8 cellular contexts compared by ENCODE assay signal in genomic region chr12:52050116-52050770, GRCh38. TPM values are rescaled to one million over a fixed set of nuclear protein-coding genes. Genes with fewer than 3 reads are reported as not detected.
A peak's percentile ranks its signal among the peaks of the same experiment; 100 is the strongest.
DNase-seq lines count a peak whose midpoint lies in the region; ATAC-seq and TF ChIP-seq lines count a peak whose summit lies in the region.

No MANE protein-coding gene starts in this region.

- peak overlapping the region; percentile 59 for H3K4me3 ChIP-seq in epithelial cell of proximal tubule (ENCODE audit: low read depth, low read length)

- peak overlapping the region; percentile 76 for H3K27ac ChIP-seq in RWPE1

- H3K27me3 Mint-ChIP-seq in activated CD4-positive, alpha-beta T cell treated with anti-CD3 and anti-CD28 coated beads for 36 hours, result no peaks in the 10 kb centered on the region
- peaks cover 21% of the 10 kb centered on the region for H3K27me3 Mint-ChIP-seq in nephron progenitor cell (ENCODE audit: low read depth, poor library complexity)

- H3K36me3 Mint-ChIP-seq in activated CD4-positive, alpha-beta T cell treated with anti-CD3 and anti-CD28 coated beads for 36 hours (ENCODE audit: low read depth), result peaks cover 29% of the 10 kb centered on the region
- no peaks in the 10 kb centered on the region for H3K36me3 Mint-ChIP-seq in nephron progenitor cell (ENCODE audit: low read depth)

- ATAC-seq in activated CD4-positive, alpha-beta T cell treated with anti-CD3 and anti-CD28 coated beads for 36 hours, result no peak

- no peak for DNase-seq in activated CD4-positive, alpha-beta T cell treated with anti-CD3 and anti-CD28 coated beads for 36 hours
- DNase-seq in activated CD4-positive, alpha-beta T cell treated with anti-CD3 and anti-CD28 coated beads for 48 hours, result no peak
- DNase-seq in RWPE1 (ENCODE audit: low spot score) (no peak), epithelial cell of proximal tubule (ENCODE audit: low read depth) (no peak), nephron progenitor cell (no peak), NCI-H446 treated with DMSO at 0.1 percent for 48 hours (lab: John Stamatoyannopoulos, UW) (no peak), cerebellar nuclear complex (lab: John Stamatoyannopoulos, UW) (no peak), NCI-H128 (lab: John Stamatoyannopoulos, UW; ENCODE audit: unreplicated experiment) (no peak)

- H3K27ac Mint-ChIP-seq in activated CD4-positive, alpha-beta T cell treated with anti-CD3 and anti-CD28 coated beads for 36 hours, result peak overlapping the region; percentile 91
- peak overlapping the region; percentile 83 for H3K27ac Mint-ChIP-seq in nephron progenitor cell

- no peak for TF ChIP-seq CTCF in RWPE1 (conservative IDR thresholded peaks at IDR 0.05; ENCODE audit: low read depth)
- TF ChIP-seq CTCF in epithelial cell of proximal tubule (conservative IDR thresholded peaks at IDR 0.05; ENCODE audit: low read depth, low read length), result peak; percentile 3
- TF ChIP-seq CTCF in nephron progenitor cell (IDR thresholded peaks at IDR 0.05), result no peak

- peak overlapping the region; percentile 92 for H3K4me3 Mint-ChIP-seq in activated CD4-positive, alpha-beta T cell treated with anti-CD3 and anti-CD28 coated beads for 36 hours
- H3K4me3 Mint-ChIP-seq in nephron progenitor cell, result peak overlapping the region; percentile 87

- CTCF ChIA-PET in activated CD4-positive, alpha-beta T cell treated with anti-CD3 and anti-CD28 coated beads for 36 hours (lab: Charles Lee), result interaction anchor here (0.8 to 6.0 kb wide), 6 partner anchors 12 to 24 kb away, joined by 3 to 66 read pairs (median 5); partner anchors contain the start of gene ATG101
- CTCF ChIA-PET in RWPE1 (lab: Yijun Ruan, JAX), result interaction anchor here (1.6 to 3.2 kb wide), 2 partner anchors 11 to 24 kb away, joined by 4 to 19 read pairs; no protein-coding TSS in a partner anchor

- intact Hi-C loops in activated CD4-positive, alpha-beta T cell treated with anti-CD3 and anti-CD28 coated beads for 36 hours (cut with DNase I, micrococcal nuclease), result no loop called here

- H3K9me3 Mint-ChIP-seq in activated CD4-positive, alpha-beta T cell treated with anti-CD3 and anti-CD28 coated beads for 36 hours (ENCODE audit: low read depth), result no peaks in the 10 kb centered on the region
- no peaks in the 10 kb centered on the region for H3K9me3 Mint-ChIP-seq in nephron progenitor cell

- POLR2A ChIA-PET in activated CD4-positive, alpha-beta T cell treated with anti-CD3 and anti-CD28 coated beads for 36 hours (lab: Charles Lee), result interaction anchor here (0.6 to 2.1 kb wide), 5 partner anchors 9 to 44 kb away, joined by 3 to 12 read pairs (median 6); partner anchors contain the start of gene TAMALIN
- POLR2A ChIA-PET in RWPE1 (lab: Yijun Ruan, JAX; ENCODE audit: low non-redundant PET), result no interaction called here

- H3K4me1 Mint-ChIP-seq in activated CD4-positive, alpha-beta T cell treated with anti-CD3 and anti-CD28 coated beads for 36 hours, result peaks cover 41% of the 10 kb centered on the region
- H3K4me1 Mint-ChIP-seq in nephron progenitor cell, result peaks cover 32% of the 10 kb centered on the region

RNA-seq across cellular contexts. Expression of gene NR4A1, which starts 1.0 kb away (rescaled TPM):
- total RNA-seq in activated CD4-positive, alpha-beta T cell treated with anti-CD3 and anti-CD28 coated beads for 36 hours, result 10 to 100 TPM; 69.4 to 72.8 TPM
- 2.2 and 4.3 TPM in 2 replicates for total RNA-seq in epithelial cell of proximal tubule

RNA-seq across cellular contexts. Expression of gene ATG101, which starts 19.5 kb away (rescaled TPM):
- total RNA-seq in activated CD4-positive, alpha-beta T cell treated with anti-CD3 and anti-CD28 coated beads for 36 hours, result 10 to 100 TPM; 24.0 to 30.7 TPM
- 66.2 and 71.3 TPM in 2 replicates for total RNA-seq in epithelial cell of proximal tubule

RNA-seq across cellular contexts. Expression of gene SMIM41, which starts 29.3 kb away (rescaled TPM):
- total RNA-seq in activated CD4-positive, alpha-beta T cell treated with anti-CD3 and anti-CD28 coated beads for 36 hours, result not detected
- not detected in 2 replicates for total RNA-seq in epithelial cell of proximal tubule

RNA-seq across cellular contexts. Expression of gene TAMALIN, which starts 43.5 kb away (rescaled TPM):
- 10 to 100 TPM in 1 of 2 experiments, 1 to 10 TPM in 1; 6.4 to 11.5 TPM for total RNA-seq in activated CD4-positive, alpha-beta T cell treated with anti-CD3 and anti-CD28 coated beads for 36 hours
- total RNA-seq in epithelial cell of proximal tubule, result 1.7 and 2.9 TPM in 2 replicates

Comparison
In these comparisons a context has a peak if more than half of its experiments do, and no peak if none do; other contexts are left out.
1. RNA of gene NR4A1, which starts 1.0 kb away (total RNA-seq): 69.4 to 72.8 TPM in activated CD4-positive, alpha-beta T cell treated with anti-CD3 and anti-CD28 coated beads for 36 hours; 2.2 to 4.3 TPM in epithelial cell of proximal tubule; every median in the first group is over 10 times any median in the second.